Comparison of ENCODE assay signal across 23 cellular contexts in genomic region chr12:86349196-86349595, GRCh38.
DNase-seq lines count a peak whose midpoint lies in the region; ATAC-seq and TF ChIP-seq lines count a peak whose summit lies in the region.
"Had no signal": no experiment of that assay in that cellular context is flagged by ENCODE, and none has a peak within 500 bp of the region (broad histone marks: within the 10 kb centered on the region; RNA-seq: fewer than 3 reads in every experiment).

No MANE protein-coding gene starts in this region.

- no peak overlapping the region for H3K4me2 ChIP-seq in smooth muscle cell

- no peak for DNase-seq in cardiac muscle cell (ENCODE audit: low read depth in 1 of 2, low spot score in 1 of 2)
- DNase-seq in cardiac septum (ENCODE audit: low spot score): no peak
- DNase-seq in NCI-H2029 treated with DMSO at 0.1 percent for 48 hours (lab: John Stamatoyannopoulos, UW): peak; percentile 42
- no peak for DNase-seq in WTC11 (ENCODE audit: low spot score)
- no peak for DNase-seq in smooth muscle cell (lab: John Stamatoyannopoulos, UW; ENCODE audit: unreplicated experiment)
- no peak for DNase-seq in prostate gland (ENCODE audit: low spot score)
- DNase-seq in effector CD8-positive, alpha-beta T cell (lab: John Stamatoyannopoulos, UW): no peak
- DNase-seq: activated CD4-positive, alpha-beta T cell treated with anti-CD3 and anti-CD28 coated beads, Interleukin-2, amount 50 U/mL, for 48 hours; activated CD4-positive, CD25-positive, alpha-beta regulatory T cell; activated CD8-positive, alpha-beta memory T cell treated with anti-CD3 and anti-CD28 coated beads, Interleukin-2, amount 50 U/mL, for 48 hours; activated naive CD8-positive, alpha-beta T cell treated with anti-CD3 and anti-CD28 coated beads for 36 hours; DMS79 treated with DMSO at 0.1 percent for 48 hours; kidney glomerular epithelial cell; mammary epithelial cell; NCI-H1417; NCI-H345; nucleus accumbens; stimulated activated naive B cell treated with anti-CD40 and anti-IgM and Interleukin-4, amounts not matched to agents 10 μg/mL and 1 μg/mL and 100 μg/mL, for 72 hours had no signal

- H3K9me3 Mint-ChIP-seq in WTC11: peaks cover 5% of the 10 kb centered on the region
- H3K9me3 Mint-ChIP-seq: stimulated activated naive B cell treated with anti-CD40 and anti-IgM and Interleukin-4, amounts not matched to agents 10 μg/mL and 1 μg/mL and 100 μg/mL, for 72 hours had no signal

- no peaks in the 10 kb centered on the region for H3K27me3 Mint-ChIP-seq in WTC11 (ENCODE audit: low read depth)
- H3K27me3 Mint-ChIP-seq: activated naive CD8-positive, alpha-beta T cell treated with anti-CD3 and anti-CD28 coated beads for 36 hours; brain; stimulated activated naive B cell treated with anti-CD40 and anti-IgM and Interleukin-4, amounts not matched to agents 10 μg/mL and 1 μg/mL and 100 μg/mL, for 72 hours had no signal

- no peaks in the 10 kb centered on the region for H3K4me1 Mint-ChIP-seq in WTC11
- H3K4me1 Mint-ChIP-seq: activated naive CD8-positive, alpha-beta T cell treated with anti-CD3 and anti-CD28 coated beads for 36 hours; stimulated activated naive B cell treated with anti-CD40 and anti-IgM and Interleukin-4, amounts not matched to agents 10 μg/mL and 1 μg/mL and 100 μg/mL, for 72 hours had no signal

- ATAC-seq in WTC11: no peak
- no peak for ATAC-seq in GM19328 (IDR thresholded peaks at IDR 0.05; ENCODE audit: unreplicated experiment)
- ATAC-seq: HepG2; stimulated activated naive B cell treated with anti-CD40 and anti-IgM and Interleukin-4, amounts not matched to agents 10 μg/mL and 1 μg/mL and 100 μg/mL, for 72 hours had no signal

- no peak overlapping the region for H3K4me3 ChIP-seq in cardiac muscle cell
- H3K4me3 ChIP-seq in smooth muscle cell: no peak overlapping the region
- H3K4me3 ChIP-seq in prostate gland: no peak overlapping the region
- H3K4me3 ChIP-seq: thoracic aorta had no signal

- no peak overlapping the region for H3K9ac ChIP-seq in smooth muscle cell (ENCODE audit: low read depth)

- no peak for TF ChIP-seq CTCF in cardiac muscle cell (IDR thresholded peaks at IDR 0.05; ENCODE audit: low read depth, low read length)
- TF ChIP-seq CTCF in WTC11 (IDR thresholded peaks at IDR 0.05): no peak
- TF ChIP-seq CTCF in smooth muscle cell (IDR thresholded peaks at IDR 0.05; ENCODE audit: borderline replicate concordance, insufficient read depth, poor library complexity, severe bottlenecking): no peak
- no peak for TF ChIP-seq CTCF in prostate gland (IDR thresholded peaks at IDR 0.05)

- H3K4me1 ChIP-seq in cardiac muscle cell (ENCODE audit: low read depth) (peaks cover 4% of the 10 kb centered on the region), smooth muscle cell (ENCODE audit: low read depth) (no peaks in the 10 kb centered on the region), prostate gland (replicated peaks) (no peaks in the 10 kb centered on the region)

- H3K79me2 ChIP-seq in smooth muscle cell (ENCODE audit: low read depth): no peaks in the 10 kb centered on the region

- no peak for TF ChIP-seq POLR2A in prostate gland (IDR thresholded peaks at IDR 0.05)

- no peaks in the 10 kb centered on the region for H4K20me1 ChIP-seq in smooth muscle cell (ENCODE audit: low read depth)

- POLR2A ChIA-PET in WTC11 (lab: Charles Lee): no interaction called here

- H3K27me3 ChIP-seq in cardiac muscle cell: no peaks in the 10 kb centered on the region
- H3K27me3 ChIP-seq in smooth muscle cell (ENCODE audit: low read depth): no peaks in the 10 kb centered on the region
- no peaks in the 10 kb centered on the region for H3K27me3 ChIP-seq in prostate gland (replicated peaks; ENCODE audit: insufficient read depth)

- H3K27ac Mint-ChIP-seq in WTC11: peak overlapping the region; percentile 46; the same call in 1 of the 2 replicates
- H3K27ac Mint-ChIP-seq: activated naive CD8-positive, alpha-beta T cell treated with anti-CD3 and anti-CD28 coated beads for 36 hours; brain; stimulated activated naive B cell treated with anti-CD40 and anti-IgM and Interleukin-4, amounts not matched to agents 10 μg/mL and 1 μg/mL and 100 μg/mL, for 72 hours had no signal

- no peak overlapping the region for H3K4me3 Mint-ChIP-seq in WTC11
- H3K4me3 Mint-ChIP-seq: activated naive CD8-positive, alpha-beta T cell treated with anti-CD3 and anti-CD28 coated beads for 36 hours; brain; stimulated activated naive B cell treated with anti-CD40 and anti-IgM and Interleukin-4, amounts not matched to agents 10 μg/mL and 1 μg/mL and 100 μg/mL, for 72 hours had no signal

- no peaks in the 10 kb centered on the region for H3K9me3 ChIP-seq in cardiac muscle cell (ENCODE audit: low read depth)
- no peaks in the 10 kb centered on the region for H3K9me3 ChIP-seq in smooth muscle cell (replicated peaks; ENCODE audit: low read depth)
- no peaks in the 10 kb centered on the region for H3K9me3 ChIP-seq in prostate gland
- H3K9me3 ChIP-seq: thoracic aorta had no signal

- H3K36me3 Mint-ChIP-seq in WTC11: no peaks in the 10 kb centered on the region
- H3K36me3 Mint-ChIP-seq: activated naive CD8-positive, alpha-beta T cell treated with anti-CD3 and anti-CD28 coated beads for 36 hours; brain; stimulated activated naive B cell treated with anti-CD40 and anti-IgM and Interleukin-4, amounts not matched to agents 10 μg/mL and 1 μg/mL and 100 μg/mL, for 72 hours had no signal

- CTCF ChIA-PET in WTC11 (lab: Charles Lee): no interaction called here

- 29% methylated on average over 2 of the region's 2 CpGs for WGBS in smooth muscle cell (ENCODE audit: low lambda C conversion rate)
- 14% methylated on average over 2 of the region's 2 CpGs for WGBS in prostate gland

- H3K27ac ChIP-seq in cardiac muscle cell (peak overlapping the region; percentile 6), smooth muscle cell (ENCODE audit: low read depth) (no peak overlapping the region), prostate gland (no peak overlapping the region)
- H3K27ac ChIP-seq: HL-60, thoracic aorta had no signal

- H3K36me3 ChIP-seq in cardiac muscle cell (no peaks in the 10 kb centered on the region), smooth muscle cell (ENCODE audit: low read depth) (no peaks in the 10 kb centered on the region), prostate gland (no peaks in the 10 kb centered on the region)
- H3K36me3 ChIP-seq: thoracic aorta had no signal

- intact Hi-C loops in cardiac septum (cut with DNase I) (no loop called here), prostate gland (cut with DNase I) (no loop called here)

- H3F3A ChIP-seq in smooth muscle cell (ENCODE audit: low read depth): no peaks in the 10 kb centered on the region

- peak overlapping the region; percentile 80 for H2AFZ ChIP-seq in smooth muscle cell (ENCODE audit: low read depth)

TF ChIP-seq in WTC11, 78 proteins besides CTCF, POLR2A, EP300 and RAD21:
- no peak for TF ChIP-seq OVOL2 (CRISPR knock-in tag; IDR thresholded peaks at IDR 0.05; ENCODE audit: borderline replicate concordance)
- no peak for TF ChIP-seq ZBTB21 (CRISPR knock-in tag; IDR thresholded peaks at IDR 0.05; ENCODE audit: borderline replicate concordance)
- TF ChIP-seq JUN (CRISPR knock-in tag; IDR thresholded peaks at IDR 0.05): no peak
- TF ChIP-seq EMX1 (CRISPR knock-in tag; IDR thresholded peaks at IDR 0.05): no peak
- no peak for TF ChIP-seq NFATC4 (CRISPR knock-in tag; IDR thresholded peaks at IDR 0.05)
- TF ChIP-seq FOXJ3 (CRISPR knock-in tag; IDR thresholded peaks at IDR 0.05; ENCODE audit: borderline replicate concordance): no peak
- no peak for TF ChIP-seq ZMAT4 (CRISPR knock-in tag; IDR thresholded peaks at IDR 0.05)
- TF ChIP-seq SP1 (CRISPR knock-in tag; conservative IDR thresholded peaks at IDR 0.05): no peak
- TF ChIP-seq E2F4 (CRISPR knock-in tag; IDR thresholded peaks at IDR 0.05; ENCODE audit: borderline replicate concordance, low read depth): no peak
- no peak for TF ChIP-seq RORB (CRISPR knock-in tag; IDR thresholded peaks at IDR 0.05)
- no peak for TF ChIP-seq SMAD4 (CRISPR knock-in tag; IDR thresholded peaks at IDR 0.05)
- TF ChIP-seq TEAD1 (CRISPR knock-in tag; IDR thresholded peaks at IDR 0.05): no peak
- TF ChIP-seq, protein P1, sequence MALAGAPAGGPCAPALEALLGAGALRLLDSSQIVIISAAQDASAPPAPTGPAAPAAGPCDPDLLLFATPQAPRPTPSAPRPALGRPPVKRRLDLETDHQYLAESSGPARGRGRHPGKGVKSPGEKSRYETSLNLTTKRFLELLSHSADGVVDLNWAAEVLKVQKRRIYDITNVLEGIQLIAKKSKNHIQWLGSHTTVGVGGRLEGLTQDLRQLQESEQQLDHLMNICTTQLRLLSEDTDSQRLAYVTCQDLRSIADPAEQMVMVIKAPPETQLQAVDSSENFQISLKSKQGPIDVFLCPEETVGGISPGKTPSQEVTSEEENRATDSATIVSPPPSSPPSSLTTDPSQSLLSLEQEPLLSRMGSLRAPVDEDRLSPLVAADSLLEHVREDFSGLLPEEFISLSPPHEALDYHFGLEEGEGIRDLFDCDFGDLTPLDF (CRISPR knock-in tag; IDR thresholded peaks at IDR 0.05): no peak
TF ChIP-seq in WTC11: peak in this region for 0.
